21 cellular contexts compared by ENCODE assay signal in genomic region chr1:111392460-111392945, GRCh38. TPM values are rescaled to one million over a fixed set of nuclear protein-coding genes. Genes with fewer than 3 reads are reported as not detected.
"Had no signal": no experiment of that assay in that cellular context is flagged by ENCODE, and none has a peak within 500 bp of the region (broad histone marks: within the 10 kb centered on the region; RNA-seq: fewer than 3 reads in every experiment).

No MANE protein-coding gene starts in this region.

- H3K27ac Mint-ChIP-seq: activated CD4-positive, alpha-beta T cell treated with anti-CD3 and anti-CD28 coated beads for 36 hours; activated naive CD4-positive, alpha-beta T cell treated with anti-CD3 and anti-CD28 coated beads, Interleukin-2, amount 10 ng/mL, durations not matched to agents 7 days and 5 days; immature natural killer cell; mesothelial cell of epicardium; natural killer cell; WTC11 had no signal

- H3K4me2 ChIP-seq: hepatocyte had no signal

- H3K79me2 ChIP-seq: hepatocyte had no signal

- H3K4me1 Mint-ChIP-seq: activated CD4-positive, alpha-beta T cell treated with anti-CD3 and anti-CD28 coated beads for 36 hours; activated naive CD4-positive, alpha-beta T cell treated with anti-CD3 and anti-CD28 coated beads, Interleukin-2, amount 10 ng/mL, durations not matched to agents 7 days and 5 days; immature natural killer cell; mesothelial cell of epicardium had no signal

- H3K4me1 ChIP-seq: esophagus muscularis mucosa, upper lobe of right lung had no signal

- ATAC-seq: activated CD4-positive, alpha-beta T cell treated with anti-CD3 and anti-CD28 coated beads for 36 hours; left lobe of liver; natural killer cell; stimulated activated naive CD8-positive, alpha-beta T cell treated with anti-CD3 and anti-CD28 coated beads, Interleukin-15, Interleukin-2, amounts not matched to agents 100 U/mL and 50 U/mL, for 24 hours; upper lobe of right lung; WTC11 had no signal

- FAIRE-seq: frontal cortex had no signal

- H3K9me3 Mint-ChIP-seq: activated naive CD4-positive, alpha-beta T cell treated with anti-CD3 and anti-CD28 coated beads, Interleukin-2, amount 10 ng/mL, durations not matched to agents 7 days and 5 days; mesothelial cell of epicardium; natural killer cell had no signal

- H2AFZ ChIP-seq: hepatocyte had no signal

- DNase-seq: activated CD4-positive, alpha-beta T cell treated with anti-CD3 and anti-CD28 coated beads for 36 hours; activated CD4-positive, alpha-beta T cell treated with anti-CD3 and anti-CD28 coated beads, Interleukin-2, amount 50 U/mL, for 48 hours; activated CD8-positive, alpha-beta memory T cell treated with anti-CD3 and anti-CD28 coated beads, Interleukin-2, amount 50 U/mL, for 48 hours; activated naive CD4-positive, alpha-beta T cell treated with anti-CD3 and anti-CD28 coated beads, Interleukin-2, amount 10 ng/mL, durations not matched to agents 7 days and 5 days; activated T-cell treated with anti-CD3 and anti-CD28 coated beads, Interleukin-2, amount 50 U/mL, for 48 hours; cerebellar nuclear complex; glutamatergic neuron; immature natural killer cell; natural killer cell; retina; stimulated activated CD4-positive, alpha-beta T cell treated with anti-CD3 and anti-CD28 coated beads, Interleukin-2, amount 100 ng/mL, for 48 hours; stimulated activated CD8-positive, alpha-beta memory T cell treated with anti-CD3 and anti-CD28 coated beads, Interleukin-4, amount 100 ng/mL, for 48 hours; stimulated activated naive CD8-positive, alpha-beta T cell treated with anti-CD3 and anti-CD28 coated beads, Interleukin-15, Interleukin-2, amounts not matched to agents 100 U/mL and 50 U/mL, for 24 hours; upper lobe of right lung had no signal

- H3K36me3 ChIP-seq: esophagus muscularis mucosa, upper lobe of right lung had no signal

- H3K27me3 Mint-ChIP-seq: activated CD4-positive, alpha-beta T cell treated with anti-CD3 and anti-CD28 coated beads for 36 hours had no signal

- H3K4me3 ChIP-seq: coronary artery, esophagus muscularis mucosa, hepatocyte, upper lobe of right lung had no signal

- H3K27me3 ChIP-seq: hepatocyte, upper lobe of right lung had no signal

- H3K4me3 Mint-ChIP-seq: activated CD4-positive, alpha-beta T cell treated with anti-CD3 and anti-CD28 coated beads for 36 hours; activated naive CD4-positive, alpha-beta T cell treated with anti-CD3 and anti-CD28 coated beads, Interleukin-2, amount 10 ng/mL, durations not matched to agents 7 days and 5 days; immature natural killer cell; mesothelial cell of epicardium; natural killer cell; WTC11 had no signal

- H3K9me3 ChIP-seq: esophagus muscularis mucosa, upper lobe of right lung had no signal

- H3K27ac ChIP-seq: esophagus muscularis mucosa, hepatocyte, upper lobe of right lung had no signal

RNA-seq across cellular contexts. Expression of gene OVGP1, which starts 35.0 kb away (rescaled TPM):
- polyA plus RNA-seq: immature natural killer cell had no signal
